ENCODE assay signal across 16 cellular contexts in genomic region chr4:150173854-150174398, GRCh38.
DNase-seq lines count a peak whose midpoint lies in the region; ATAC-seq, FAIRE-seq and TF ChIP-seq lines count a peak whose summit lies in the region.
"Had no signal": no experiment of that assay in that cellular context is flagged by ENCODE, and none has a peak within 500 bp of the region (broad histone marks: within the 10 kb centered on the region; RNA-seq: fewer than 3 reads in every experiment).

No MANE protein-coding gene starts in this region.

- H3K4me1 Mint-ChIP-seq in CD14-positive monocyte: peaks cover 9% of the 10 kb centered on the region

- peak; percentile 34 for ATAC-seq in Right ventricle myocardium superior (ENCODE audit: poor library complexity)

- H3K9me3 ChIP-seq in right atrium auricular region (no peaks in the 10 kb centered on the region), uterus (no peaks in the 10 kb centered on the region)

- no peak for TF ChIP-seq POLR2A in uterus (IDR thresholded peaks at IDR 0.05)

- H3K27ac ChIP-seq in right atrium auricular region (no peak overlapping the region), uterus (peak overlapping the region; percentile 19 to 49)
- H3K27ac ChIP-seq: PC-9 had no signal

- DNase-seq in Right ventricle myocardium superior: no peak
- DNase-seq in right atrium auricular region (ENCODE audit: low spot score): no peak
- DNase-seq in cerebellum (ENCODE audit: low spot score): peak; percentile 19
- DNase-seq in medulla oblongata (ENCODE audit: extremely low spot score): peak; percentile 33
- DNase-seq in uterus: peak in 1 of 2 donors; percentile 56
- DNase-seq in central memory CD4-positive, alpha-beta T cell: no peak
- DNase-seq in CD14-positive monocyte (ENCODE audit: low spot score): no peak
- no peak for DNase-seq in D721Med (ENCODE audit: insufficient read length, low spot score)
- DNase-seq: activated CD8-positive, alpha-beta memory T cell treated with anti-CD3 and anti-CD28 coated beads for 24 hours; activated naive CD4-positive, alpha-beta T cell treated with anti-CD3 and anti-CD28 coated beads for 36 hours; DND-41; NCI-H1436 treated with DMSO at 0.1 percent for 48 hours; PC-9; small intestine; T-helper 2 cell; trophoblast cell had no signal

- no peaks in the 10 kb centered on the region for H3K36me3 ChIP-seq in right atrium auricular region
- H3K36me3 ChIP-seq in uterus: no peaks in the 10 kb centered on the region

- peaks cover 0 to 5% (median 3%) of the 10 kb centered on the region in 3 donors for H3K27me3 Mint-ChIP-seq in CD14-positive monocyte (ENCODE audit: low read depth in 3 of 3)

- H3K27ac Mint-ChIP-seq in CD14-positive monocyte: no peak overlapping the region
- H3K27ac Mint-ChIP-seq: activated naive CD4-positive, alpha-beta T cell treated with anti-CD3 and anti-CD28 coated beads for 36 hours had no signal

- intact Hi-C loops in Right ventricle myocardium superior (cut with DNase I): no loop called here
- intact Hi-C loops in uterus (cut with DNase I; ENCODE audit: low total_unique reads): no loop called here
- intact Hi-C loops in CD14-positive monocyte (cut with micrococcal nuclease): no loop called here

- H3K4me1 ChIP-seq in right atrium auricular region (peaks cover 0 to 32% of the 10 kb centered on the region in 2 donors), uterus (peaks cover 0 to 6% of the 10 kb centered on the region in 2 donors)

- H3K9me3 Mint-ChIP-seq in CD14-positive monocyte: peaks cover 0 to 6% (median 2%) of the 10 kb centered on the region in 7 donors
- H3K9me3 Mint-ChIP-seq: activated naive CD4-positive, alpha-beta T cell treated with anti-CD3 and anti-CD28 coated beads for 36 hours had no signal

- TF ChIP-seq CTCF in right atrium auricular region (IDR thresholded peaks at IDR 0.05): no peak
- no peak for TF ChIP-seq CTCF in uterus (IDR thresholded peaks at IDR 0.05)
- no peak for TF ChIP-seq CTCF in CD14-positive monocyte (IDR thresholded peaks at IDR 0.05)
- no peak for TF ChIP-seq CTCF in D721Med (IDR thresholded peaks at IDR 0.05; ENCODE audit: insufficient read depth, missing control alignments)

- no peak for FAIRE-seq in D721Med (lab: Jason Lieb, UNC)
- FAIRE-seq: small intestine had no signal

- no peak overlapping the region for H3K4me3 Mint-ChIP-seq in CD14-positive monocyte
- H3K4me3 Mint-ChIP-seq: activated naive CD4-positive, alpha-beta T cell treated with anti-CD3 and anti-CD28 coated beads for 36 hours had no signal

- H3K4me3 ChIP-seq in right atrium auricular region: no peak overlapping the region
- no peak overlapping the region for H3K4me3 ChIP-seq in uterus
- H3K4me3 ChIP-seq: PC-9 had no signal

- H3K27me3 ChIP-seq in right atrium auricular region (no peaks in the 10 kb centered on the region), uterus (no peaks in the 10 kb centered on the region)

- no peaks in the 10 kb centered on the region for H3K36me3 Mint-ChIP-seq in CD14-positive monocyte

Comparison
In these comparisons a context has a peak if more than half of its experiments do, and no peak if none do; other contexts are left out.
1. DNase-seq: peak in cerebellum (single experiment) and medulla oblongata (single experiment); none in Right ventricle myocardium superior (single experiment), right atrium auricular region (single experiment), central memory CD4-positive, alpha-beta T cell (single experiment), CD14-positive monocyte (single experiment) and D721Med (single experiment).
2. H3K27ac ChIP-seq: peak in uterus (2 of 2); none in right atrium auricular region (0 of 2).